ENCODE assay signal across 13 cellular contexts in the genomic region with DNA sequence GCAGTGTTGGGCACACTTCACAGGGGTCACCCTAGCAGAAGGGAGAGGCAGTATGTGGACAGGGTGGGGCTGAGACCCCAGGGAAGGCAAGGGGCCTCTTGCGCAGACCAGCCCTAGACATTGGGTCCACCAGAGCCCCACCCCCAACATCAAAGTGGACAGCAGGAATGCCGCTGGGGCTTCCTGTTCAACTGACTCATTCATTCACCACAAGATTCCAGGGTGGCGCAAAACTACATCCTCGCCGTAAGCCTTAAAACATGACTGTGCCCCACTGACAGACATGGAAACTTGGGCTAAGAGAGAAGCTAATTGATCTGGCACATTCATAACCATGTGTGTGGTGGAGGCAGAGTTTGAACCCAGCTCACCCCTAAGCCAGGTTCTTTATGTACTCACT. TPM values are rescaled to one million over a fixed set of nuclear protein-coding genes. Genes with fewer than 3 reads are reported as not detected.
DNase-seq lines count a peak whose midpoint lies in the region; ATAC-seq and TF ChIP-seq lines count a peak whose summit lies in the region.
"Had no signal": no experiment of that assay in that cellular context is flagged by ENCODE, and none has a peak within 500 bp of the region (broad histone marks: within the 10 kb centered on the region; RNA-seq: fewer than 3 reads in every experiment).

No MANE protein-coding gene starts in this region.

- no peaks in the 10 kb centered on the region for H3F3A ChIP-seq in PC-3 (ENCODE audit: low read length, unreplicated experiment)

- no peaks in the 10 kb centered on the region for H3K36me3 ChIP-seq in PC-3 (ENCODE audit: low read depth, low read length)
- H3K36me3 ChIP-seq: left ventricle myocardium inferior, right atrium auricular region had no signal

- peak overlapping the region; percentile 70 for H3K4me2 ChIP-seq in PC-3 (ENCODE audit: low read length)

- peak overlapping the region in 2 of 3 experiments; percentile 74 to 77 for H3K27ac Mint-ChIP-seq in nephron
- H3K27ac Mint-ChIP-seq: activated B cell treated with CpG ODN at 0.5 μM for 24 hours had no signal

- peak; percentile 44 for DNase-seq in Caki2 (ENCODE audit: low read depth)
- DNase-seq in PC-3 = peak; percentile 92
- peak; percentile 79 for DNase-seq in dermis blood vessel endothelial cell
- DNase-seq in OCI-M2 (lab: John Stamatoyannopoulos, UW; ENCODE audit: unreplicated experiment) = no peak
- DNase-seq in activated CD4-positive, CD25-positive, alpha-beta regulatory T cell treated with anti-CD3 and anti-CD28 coated beads, Interleukin-2, amount 50 U/mL, for 72 hours = no peak
- DNase-seq: activated B cell treated with CpG ODN at 0.5 μM for 24 hours; activated gamma-delta T cell; effector CD4-positive, alpha-beta T cell; left ventricle myocardium inferior had no signal

- no peak overlapping the region for H3K4me3 Mint-ChIP-seq in nephron
- H3K4me3 Mint-ChIP-seq: activated B cell treated with CpG ODN at 0.5 μM for 24 hours had no signal

- no peaks in the 10 kb centered on the region for H3K9me2 ChIP-seq in PC-3 (replicated peaks; ENCODE audit: low read length)

- no peaks in the 10 kb centered on the region for H3K9me3 Mint-ChIP-seq in nephron
- H3K9me3 Mint-ChIP-seq: activated B cell treated with CpG ODN at 0.5 μM for 24 hours had no signal

- H3K4me1 ChIP-seq in PC-3 (ENCODE audit: insufficient read depth, low read length) = peaks cover 27% of the 10 kb centered on the region
- H3K4me1 ChIP-seq: left ventricle myocardium inferior, right atrium auricular region had no signal

- H3K27ac ChIP-seq in PC-3 (ENCODE audit: low read length) = peak overlapping the region; percentile 35
- H3K27ac ChIP-seq: left ventricle myocardium inferior, right atrium auricular region had no signal

- H3K4me1 Mint-ChIP-seq in nephron = peaks cover 54% of the 10 kb centered on the region
- H3K4me1 Mint-ChIP-seq: activated B cell treated with CpG ODN at 0.5 μM for 24 hours had no signal

- TF ChIP-seq CTCF in PC-3 (conservative IDR thresholded peaks at IDR 0.05; ENCODE audit: low read depth, low read length) (no peak), nephron (IDR thresholded peaks at IDR 0.05; ENCODE audit: unreplicated experiment in 3 of 3) (no peak)

- peak overlapping the region; percentile 10; the same call in 1 of the 2 replicates for H3K9ac ChIP-seq in PC-3 (ENCODE audit: low read length)

- POLR2A ChIA-PET in PC-3 (lab: Charles Lee; ENCODE audit: unreplicated experiment) = no interaction called here

- no peaks in the 10 kb centered on the region for H4K20me1 ChIP-seq in PC-3 (ENCODE audit: low read length)

- peaks cover 2% of the 10 kb centered on the region for H3K27me3 Mint-ChIP-seq in nephron (ENCODE audit: low read depth)

- no peaks in the 10 kb centered on the region for H3K36me3 Mint-ChIP-seq in nephron (ENCODE audit: low read depth)

- CTCF ChIA-PET in PC-3 (lab: Charles Lee) = no interaction called here

- no peak overlapping the region for H2AFZ ChIP-seq in PC-3 (ENCODE audit: low read length)

- intact Hi-C loops in PC-3 (cut with micrococcal nuclease) = no loop called here

- H3K9me3 ChIP-seq in PC-3 (ENCODE audit: low read length) = no peaks in the 10 kb centered on the region
- H3K9me3 ChIP-seq: left ventricle myocardium inferior, right atrium auricular region had no signal

- in situ Hi-C loops in Caki2 (cut with HindIII; ENCODE audit: low pct_unique_long_range_greater_than_20kb, low sequenced_read_pairs) = no loop called here

- H3K4me3 ChIP-seq in PC-3 (ENCODE audit: low read length) = no peak overlapping the region
- H3K4me3 ChIP-seq: left ventricle myocardium inferior, right atrium auricular region had no signal

- no peaks in the 10 kb centered on the region for H3K79me2 ChIP-seq in PC-3 (ENCODE audit: low read length)

- no peaks in the 10 kb centered on the region for H3K27me3 ChIP-seq in PC-3 (ENCODE audit: low read length)
- H3K27me3 ChIP-seq: right atrium auricular region had no signal

- peak; percentile 92 for ATAC-seq in PC-3
- no peak for ATAC-seq in HG02884 (IDR thresholded peaks at IDR 0.05; ENCODE audit: unreplicated experiment)
- ATAC-seq in HG03039 (IDR thresholded peaks at IDR 0.05; ENCODE audit: unreplicated experiment) = no peak

- no TSS peak for BruUV-seq in PC-3 (replicated peaks; lab: Mats Ljungman, UMichigan)

RNA-seq across cellular contexts. Expression of a gene that starts 14.0 kb away (rescaled TPM):
- total RNA-seq in Caki2 (2014; rRNA removed; shearing (Covaris generic); ENCODE audit: low replicate concordance) = 2.8 and 5.1 TPM in 2 replicates
- 1.7 and 5.0 TPM in 2 replicates for total RNA-seq in PC-3 (2014; rRNA removed)
- total RNA-seq in dermis blood vessel endothelial cell = 0.51 and 0.65 TPM in 2 replicates

RNA-seq across cellular contexts. Expression of a gene that starts 45.1 kb away (rescaled TPM):
- 82.7 and 110 TPM in 2 replicates for total RNA-seq in Caki2 (2014; rRNA removed; shearing (Covaris generic); ENCODE audit: low replicate concordance)
- total RNA-seq in PC-3 (2014; rRNA removed) (88.4 and 91.6 TPM in 2 replicates), dermis blood vessel endothelial cell (145 and 159 TPM in 2 replicates)

Comparison
In these comparisons a context has a peak if more than half of its experiments do, and no peak if none do; other contexts are left out.
1. DNase-seq: peak in Caki2 (single experiment), PC-3 (single experiment) and dermis blood vessel endothelial cell (single experiment); none in OCI-M2 (single experiment) and activated CD4-positive, CD25-positive, alpha-beta regulatory T cell treated with anti-CD3 and anti-CD28 coated beads, Interleukin-2, amount 50 U/mL, for 72 hours (single experiment).